Comparison of ENCODE assay signal across 8 cellular contexts in genomic region chr6:5302995-5303622, GRCh38. TPM values are rescaled to one million over a fixed set of nuclear protein-coding genes. Genes with fewer than 3 reads are reported as not detected.
DNase-seq lines count a peak whose midpoint lies in the region; ATAC-seq and TF ChIP-seq lines count a peak whose summit lies in the region.

No MANE protein-coding gene starts in this region.

- no peak overlapping the region for H2AFZ ChIP-seq in hepatocyte

- H3K4me3 ChIP-seq in NT2/D1 (ENCODE audit: insufficient read length, low read depth) (no peak overlapping the region), hepatocyte (no peak overlapping the region)

- H3K27me3 ChIP-seq in NT2/D1 (ENCODE audit: insufficient read depth, insufficient read length), result no peaks in the 10 kb centered on the region
- H3K27me3 ChIP-seq in hepatocyte, result no peaks in the 10 kb centered on the region

- no peaks in the 10 kb centered on the region for H3K9me3 ChIP-seq in NT2/D1 (ENCODE audit: insufficient read depth, low read length)
- no peaks in the 10 kb centered on the region for H3K9me3 ChIP-seq in hepatocyte (ENCODE audit: low read depth)

- H3K27ac ChIP-seq in hepatocyte, result no peak overlapping the region

- H3K4me1 ChIP-seq in NT2/D1 (ENCODE audit: insufficient read depth, insufficient read length) (no peaks in the 10 kb centered on the region), hepatocyte (ENCODE audit: insufficient read depth) (peaks cover 12% of the 10 kb centered on the region)

- no peak overlapping the region for H3K9ac ChIP-seq in NT2/D1 (ENCODE audit: insufficient read length, low read depth)

- 49% methylated on average over 10 of the region's 10 CpGs for WGBS in hepatocyte (ENCODE audit: low lambda C conversion rate, missing lambda C conversion rate)

- ATAC-seq in GM18517 (IDR thresholded peaks at IDR 0.05; ENCODE audit: unreplicated experiment) (peak; percentile 67), HG03039 (IDR thresholded peaks at IDR 0.05; ENCODE audit: unreplicated experiment) (peak; percentile 57)

- peak overlapping the region; percentile 59 for H3K4me2 ChIP-seq in hepatocyte

- peaks cover 36% of the 10 kb centered on the region for H3K79me2 ChIP-seq in hepatocyte

- no peaks in the 10 kb centered on the region for H3K9me2 ChIP-seq in hepatocyte (replicated peaks; ENCODE audit: insufficient read depth)

- H3K36me3 ChIP-seq in NT2/D1 (ENCODE audit: insufficient read depth, insufficient read length, low read length), result no peaks in the 10 kb centered on the region
- H3K36me3 ChIP-seq in hepatocyte (replicated peaks; ENCODE audit: insufficient read depth, low read depth), result no peaks in the 10 kb centered on the region

- TF ChIP-seq CTCF in hepatocyte (IDR thresholded peaks at IDR 0.05; ENCODE audit: poor library complexity), result peak; percentile 55

- DNase-seq in 8988T, result peak; percentile 39
- peak; percentile 8 for DNase-seq in NT2/D1 (ENCODE audit: low read depth, low spot score)
- DNase-seq in activated effector memory CD4-positive, alpha-beta T cell treated with anti-CD3 and anti-CD28 coated beads, Interleukin-2, amount 50 U/mL, for 16 hours, result peak; percentile 85
- DNase-seq in hepatocyte (ENCODE audit: low spot score), result peak; percentile 80
- DNase-seq in stimulated activated CD4-positive, alpha-beta T cell treated with anti-CD3 and anti-CD28 coated beads, Interleukin-2, amount 100 ng/mL, for 48 hours, result peak; percentile 37 to 41
- DNase-seq in DMS153 treated with DMSO at 0.1 percent for 48 hours (lab: John Stamatoyannopoulos, UW; ENCODE audit: unreplicated experiment), result no peak

- H4K20me1 ChIP-seq in hepatocyte (ENCODE audit: insufficient read depth, poor library complexity, severe bottlenecking), result no peaks in the 10 kb centered on the region

RNA-seq across cellular contexts. Expression of gene FARS2, which starts 41.8 kb away (rescaled TPM):
- total RNA-seq in hepatocyte, result 9.9 and 12.4 TPM in 2 replicates
- polyA plus RNA-seq in hepatocyte, result 11.6 and 15.4 TPM in 2 replicates

RNA-seq across cellular contexts. Expression of gene LYRM4, which starts 42.4 kb away (rescaled TPM):
- 19.0 and 22.9 TPM in 2 replicates for total RNA-seq in hepatocyte
- polyA plus RNA-seq in hepatocyte, result 20.5 and 23.8 TPM in 2 replicates
